In genomic region chr7:149261321-149261828, GRCh38 we compare ENCODE assay signal across 8 cellular contexts. TPM values are rescaled to one million over a fixed set of nuclear protein-coding genes. Genes with fewer than 3 reads are reported as not detected.
DNase-seq lines count a peak whose midpoint lies in the region; TF ChIP-seq lines count a peak whose summit lies in the region.

No MANE protein-coding gene starts in this region.

- H3K27me3 Mint-ChIP-seq in nephron (ENCODE audit: low read depth) = no peaks in the 10 kb centered on the region

- in situ Hi-C loops in GM13976 (cut with MboI; ENCODE audit: low sequenced_read_pairs, unreplicated experiment) = no loop called here

- H3K36me3 Mint-ChIP-seq in nephron (ENCODE audit: low read depth) = peaks cover 18% of the 10 kb centered on the region

- no peaks in the 10 kb centered on the region for H3K9me3 Mint-ChIP-seq in nephron

- peak overlapping the region; percentile 92 to 97 (median 94) for H3K27ac Mint-ChIP-seq in nephron

- H3K4me1 Mint-ChIP-seq in nephron = peaks cover 7% of the 10 kb centered on the region

- peak overlapping the region; percentile 56 for H3K4me3 ChIP-seq in HFF-Myc (replicated peaks; ENCODE audit: low read depth, low read length)
- H3K4me3 ChIP-seq in epithelial cell of proximal tubule (ENCODE audit: low read depth, low read length) = peak overlapping the region; percentile 70

- DNase-seq in GM04504 (ENCODE audit: low read depth) (peak; percentile 28), HFF-Myc (ENCODE audit: extremely low read depth, low read depth) (no peak), SW480 (ENCODE audit: low spot score) (peak; percentile 36), epithelial cell of proximal tubule (ENCODE audit: low read depth) (no peak), mesenteric fat pad (ENCODE audit: low spot score) (no peak), NK-92 (lab: John Stamatoyannopoulos, UW; ENCODE audit: unreplicated experiment) (no peak), GM13976 (ENCODE audit: low spot score) (no peak)

- peak overlapping the region; percentile 88 to 90 (median 89) for H3K4me3 Mint-ChIP-seq in nephron

- TF ChIP-seq CTCF in HFF-Myc (IDR thresholded peaks at IDR 0.05; ENCODE audit: low read depth, low read length, missing control alignments) = no peak
- no peak for TF ChIP-seq CTCF in epithelial cell of proximal tubule (conservative IDR thresholded peaks at IDR 0.05; ENCODE audit: low read depth, low read length)
- no peak for TF ChIP-seq CTCF in nephron (IDR thresholded peaks at IDR 0.05; ENCODE audit: unreplicated experiment in 3 of 3)
- TF ChIP-seq CTCF in GM13976 (IDR thresholded peaks at IDR 0.05; ENCODE audit: borderline replicate concordance, control extremely low read depth, extremely low read depth, insufficient read depth, missing control alignments) = no peak

RNA-seq across cellular contexts. Expression of gene ZNF783, which starts 0.6 kb away (rescaled TPM):
- total RNA-seq in epithelial cell of proximal tubule = 4.8 and 5.4 TPM in 2 replicates
- 12.2 TPM for total RNA-seq in mesenteric fat pad

RNA-seq across cellular contexts. Expression of gene ZNF212, which starts 21.9 kb away (rescaled TPM):
- total RNA-seq in epithelial cell of proximal tubule (4.3 and 4.7 TPM in 2 replicates), mesenteric fat pad (5.1 TPM)

Comparison
In these comparisons a context has a peak if more than half of its experiments do, and no peak if none do; other contexts are left out.
1. DNase-seq: peak in GM04504 (single experiment) and SW480 (single experiment); none in HFF-Myc (single experiment), epithelial cell of proximal tubule (single experiment), mesenteric fat pad (single experiment), NK-92 (single experiment) and GM13976 (single experiment).